ENCODE assay signal across 10 cellular contexts in the genomic region with DNA sequence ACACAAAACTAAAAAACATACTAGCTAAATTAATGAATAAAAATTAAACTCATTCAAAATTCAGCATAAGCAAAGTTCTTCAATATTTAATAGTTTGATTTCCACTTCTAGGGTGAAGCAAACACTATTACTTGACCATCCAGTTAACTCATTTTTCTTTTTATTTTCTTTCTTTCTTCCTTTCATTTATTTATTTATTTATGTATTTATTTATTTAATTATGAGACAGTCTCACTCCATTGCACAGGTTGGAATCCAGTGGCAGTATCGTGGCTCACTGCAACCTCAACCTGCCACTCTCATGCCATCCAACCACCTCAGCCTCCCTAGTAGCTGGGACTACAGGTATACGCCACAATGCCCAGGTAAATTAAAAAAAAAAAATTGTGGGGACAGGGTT.
"Had no signal": no experiment of that assay in that cellular context is flagged by ENCODE, and none has a peak within 500 bp of the region (broad histone marks: within the 10 kb centered on the region; RNA-seq: fewer than 3 reads in every experiment).

No MANE protein-coding gene starts in this region.

- FAIRE-seq: H1, H54, HepG2 had no signal

- H3K27ac Mint-ChIP-seq: GM23338, H9, HFFc6, IgD-negative memory B cell had no signal

- DNase-seq: H9, HCEC 1CT, HFFc6, KBM-7 had no signal

- H3K27me3 Mint-ChIP-seq: IgD-negative memory B cell had no signal

- H3K4me3 ChIP-seq: GM23338 had no signal

- H3K4me3 Mint-ChIP-seq: GM23338, H9, HFFc6, IgD-negative memory B cell had no signal

- ATAC-seq: GM23338, HepG2 had no signal

- H3K36me3 Mint-ChIP-seq: IgD-negative memory B cell had no signal

- H3K4me2 ChIP-seq: GM23338 had no signal

- H3K4me1 Mint-ChIP-seq: GM23338, H9, IgD-negative memory B cell had no signal

- H3K27ac ChIP-seq: HL-60 had no signal
